In the genomic region with DNA sequence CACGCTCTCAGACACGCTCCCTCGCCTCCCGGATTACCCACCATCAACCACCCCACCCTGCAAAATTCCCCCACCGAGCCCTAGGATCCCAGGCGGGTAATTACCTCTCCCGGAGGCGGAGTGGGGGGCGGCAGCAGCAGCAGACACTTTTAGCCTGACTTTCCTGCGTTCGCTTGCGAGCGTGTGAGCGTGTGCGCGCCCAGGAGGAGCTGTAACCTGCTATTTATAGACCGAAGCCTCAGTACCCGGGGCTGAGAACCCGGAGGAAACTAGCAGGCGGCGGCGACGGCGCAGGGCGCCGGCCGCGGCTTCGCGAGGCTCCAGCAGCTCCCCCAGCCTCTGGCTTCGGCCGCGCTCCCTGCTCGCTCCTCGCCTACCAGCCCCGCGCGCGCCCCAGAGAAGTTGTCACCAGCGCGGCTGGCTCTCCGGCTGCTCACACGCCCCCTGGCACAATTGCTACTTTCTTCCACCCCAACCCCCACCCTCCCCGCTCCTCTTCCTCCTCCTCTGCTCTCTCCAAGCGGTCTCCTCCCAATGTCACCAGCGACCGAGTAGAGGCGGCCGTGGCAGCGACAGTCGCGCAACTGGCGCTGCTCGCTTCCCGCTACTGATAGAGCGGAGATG, we compare ENCODE assay signal across 8 cellular contexts. TPM values are rescaled to one million over a fixed set of nuclear protein-coding genes. Genes with fewer than 3 reads are reported as not detected.
DNase-seq lines count a peak whose midpoint lies in the region; ATAC-seq and TF ChIP-seq lines count a peak whose summit lies in the region.

A gene (minus strand): TSS at position 197 of the 624 bp plus-strand sequence.

- TF ChIP-seq CTCF in brain (conservative IDR thresholded peaks at IDR 0.05) (no peak), retinal pigment epithelial cell (conservative IDR thresholded peaks at IDR 0.05; ENCODE audit: low read depth, low read length) (no peak)

- H3K36me3 Mint-ChIP-seq in brain: no peaks in the 10 kb centered on the region

- peak; percentile 38 for DNase-seq in DMS53 treated with DMSO at 0.1 percent for 48 hours (lab: John Stamatoyannopoulos, UW; ENCODE audit: unreplicated experiment)
- DNase-seq in T1000 (lab: John Stamatoyannopoulos, UW): peak; percentile 7
- DNase-seq in retinal pigment epithelial cell (ENCODE audit: low read depth): peak; percentile 41

- H3K4me3 ChIP-seq in iPS-11a (ENCODE audit: low read depth, low read length): peak within 1 kb of the TSS; percentile 39
- H3K4me3 ChIP-seq in retinal pigment epithelial cell (ENCODE audit: low read length): peak within 1 kb of the TSS; percentile 82

- peak within 1 kb of the TSS in 4 of 5 experiments; percentile 46 to 79 (median 74) for H3K27ac Mint-ChIP-seq in brain

- peaks cover 21% of the 10 kb centered on the region for H3K4me1 Mint-ChIP-seq in brain

- H3K9me3 Mint-ChIP-seq in brain: no peaks in the 10 kb centered on the region

- peak within 1 kb of the TSS; percentile 93 to 97 (median 94) for H3K4me3 Mint-ChIP-seq in brain

- H3K27me3 Mint-ChIP-seq in brain: peaks cover 50% of the 10 kb centered on the region

- peak; percentile 35 for ATAC-seq in HG03520 (IDR thresholded peaks at IDR 0.05; ENCODE audit: unreplicated experiment)
- ATAC-seq in HG02678 (IDR thresholded peaks at IDR 0.05; ENCODE audit: unreplicated experiment): no peak
- no peak for ATAC-seq in GM18520 (IDR thresholded peaks at IDR 0.05; ENCODE audit: unreplicated experiment)

RNA-seq across cellular contexts. Expression of the gene that starts here (rescaled TPM):
- polyA plus RNA-seq in brain (ENCODE audit: insufficient read depth, low read depth, low replicate concordance): 0.56 TPM
